Comparison of ENCODE assay signal across 13 cellular contexts in genomic region chr4:102139132-102139573, GRCh38.
A peak's percentile ranks its signal among the peaks of the same experiment; 100 is the strongest.
DNase-seq lines count a peak whose midpoint lies in the region; ATAC-seq and TF ChIP-seq lines count a peak whose summit lies in the region.
"Had no signal": no experiment of that assay in that cellular context is flagged by ENCODE, and none has a peak within 500 bp of the region (broad histone marks: within the 10 kb centered on the region; RNA-seq: fewer than 3 reads in every experiment).

No MANE protein-coding gene starts in this region.

- ATAC-seq in HG03196 (IDR thresholded peaks at IDR 0.05; ENCODE audit: unreplicated experiment) (no peak), left lobe of liver (no peak)

- no peak overlapping the region for H3K4me3 ChIP-seq in cardiac fibroblast (replicated peaks in 1 of 2; ENCODE audit: low read depth in 2 of 2, low read length in 2 of 2)
- H3K4me3 ChIP-seq: dorsolateral prefrontal cortex, skin epidermis had no signal

- no peak for TF ChIP-seq CTCF in cardiac fibroblast (IDR thresholded peaks at IDR 0.05; ENCODE audit: low read depth, low read length)

- DNase-seq in EH (ENCODE audit: low read depth), result peak; percentile 2
- DNase-seq in M059J (ENCODE audit: low read depth), result peak; percentile 77
- peak; percentile 79 to 96 for DNase-seq in cardiac fibroblast (ENCODE audit: low read depth in 2 of 2)
- DNase-seq in kidney tubule cell (ENCODE audit: low spot score), result peak; percentile 76
- no peak for DNase-seq in left lobe of liver (ENCODE audit: low spot score)
- DNase-seq in NCI-H187 (lab: John Stamatoyannopoulos, UW), result no peak
- no peak for DNase-seq in cerebellar nuclear complex (lab: John Stamatoyannopoulos, UW)
- DNase-seq: activated CD4-positive, alpha-beta memory T cell treated with anti-CD3 and anti-CD28 coated beads for 36 hours; activated naive CD4-positive, alpha-beta T cell treated with anti-CD3 and anti-CD28 coated beads, Interleukin-2, amount 10 ng/mL, durations not matched to agents 7 days and 5 days; dorsolateral prefrontal cortex; NCI-H1048 had no signal

Comparison
In these comparisons a context has a peak if more than half of its experiments do, and no peak if none do; other contexts are left out.
1. DNase-seq: peak in EH (single experiment), M059J (single experiment), cardiac fibroblast (2 of 2) and kidney tubule cell (single experiment); none in left lobe of liver (single experiment), NCI-H187 (0 of 2) and cerebellar nuclear complex (0 of 2).